ENCODE assay signal across 21 cellular contexts in the genomic region with DNA sequence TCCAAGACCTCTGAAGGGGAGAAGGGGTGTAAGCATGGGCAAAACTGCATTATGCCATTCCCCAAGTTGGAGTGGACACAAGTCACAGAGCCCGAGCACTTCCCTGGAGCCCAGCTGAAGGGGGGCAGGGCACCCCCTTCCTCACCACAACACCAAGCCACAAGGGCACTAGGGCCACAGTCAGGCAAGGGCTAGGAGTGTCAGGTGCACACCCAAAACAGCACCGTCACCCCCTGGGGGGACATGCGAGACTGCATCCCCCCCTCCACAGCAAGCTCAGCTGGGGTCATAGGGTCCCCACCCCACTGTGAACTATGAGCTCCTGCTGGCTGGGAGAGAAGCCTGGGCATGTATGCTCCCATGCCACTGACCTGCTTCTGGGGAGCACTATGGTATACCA.
A peak's percentile ranks its signal among the peaks of the same experiment; 100 is the strongest.
DNase-seq lines count a peak whose midpoint lies in the region; ATAC-seq, FAIRE-seq and TF ChIP-seq lines count a peak whose summit lies in the region.
"Had no signal": no experiment of that assay in that cellular context is flagged by ENCODE, and none has a peak within 500 bp of the region (broad histone marks: within the 10 kb centered on the region; RNA-seq: fewer than 3 reads in every experiment).

No MANE protein-coding gene starts in this region.

- in situ Hi-C loops in HepG2 (cut with HindIII; ENCODE audit: extremely low pct_ligation_motif_present, low pct_unique_long_range_greater_than_20kb): no loop called here

- no peaks in the 10 kb centered on the region for H3K27me3 ChIP-seq in right lobe of liver
- peaks cover 0 to 4% of the 10 kb centered on the region in 2 experiments; a peak in 2 of 5 replicates for H3K27me3 ChIP-seq in HepG2 (ENCODE audit: control insufficient read depth in 1 of 2, insufficient read depth in 2 of 2, low read length in 2 of 2)
- no peaks in the 10 kb centered on the region for H3K27me3 ChIP-seq in H1 (replicated peaks in 1 of 4; ENCODE audit: control insufficient read depth in 3 of 4, extremely low read depth in 1 of 4, insufficient read depth in 3 of 4, low read length in 3 of 4)
- no peaks in the 10 kb centered on the region for H3K27me3 ChIP-seq in lower lobe of right lung (ENCODE audit: low read depth)

- BruUV-seq in HepG2 (replicated peaks; lab: Mats Ljungman, UMichigan): no TSS peak

- no peak for TF ChIP-seq CTCF in right lobe of liver (IDR thresholded peaks at IDR 0.05)
- TF ChIP-seq CTCF in HepG2 (CRISPR knock-in tag; IDR thresholded peaks at IDR 0.05): no peak
- TF ChIP-seq CTCF in H1 (IDR thresholded peaks at IDR 0.05; ENCODE audit: control extremely low read depth in 1 of 3, insufficient read depth in 1 of 3, low read depth in 1 of 3, low read length in 3 of 3): no peak
- TF ChIP-seq CTCF in lower lobe of right lung (IDR thresholded peaks at IDR 0.05): no peak

- H3K4me3 ChIP-seq in right lobe of liver (no peak overlapping the region), HepG2 (replicated peaks in 1 of 3; ENCODE audit: insufficient read depth in 1 of 3, low read depth in 2 of 3, low read length in 3 of 3) (no peak overlapping the region), H1 (ENCODE audit: extremely low read depth in 1 of 4, insufficient read depth in 2 of 4, low read depth in 3 of 4, low read length in 4 of 4) (no peak overlapping the region), lower lobe of right lung (no peak overlapping the region)
- H3K4me3 ChIP-seq: GM23338, HAP-1 had no signal

- no peaks in the 10 kb centered on the region for H3K79me2 ChIP-seq in HepG2 (ENCODE audit: insufficient read depth, low read length)
- H3K79me2 ChIP-seq in H1 (ENCODE audit: control insufficient read depth in 1 of 2, insufficient read depth in 2 of 2, low read length in 2 of 2): no peaks in the 10 kb centered on the region

- no peaks in the 10 kb centered on the region; the same call in 1 of the 2 replicates for H3K23me2 ChIP-seq in H1 (ENCODE audit: low read depth, low read length)

- H3K27ac ChIP-seq in right lobe of liver: no peak overlapping the region
- no peak overlapping the region for H3K27ac ChIP-seq in HepG2 (ENCODE audit: extremely low read length, insufficient read depth, low read length)
- no peak overlapping the region for H3K27ac ChIP-seq in H1 (ENCODE audit: low read depth, low read length)
- H3K27ac ChIP-seq in lower lobe of right lung: no peak overlapping the region
- H3K27ac ChIP-seq: 22Rv1 had no signal

- POLR2A ChIA-PET in HepG2 (lab: Yijun Ruan, JAX): no interaction called here
- POLR2A ChIA-PET in H1 (lab: Charles Lee; ENCODE audit: partially characterized antibody): no interaction called here

- TF ChIP-seq POLR2A in right lobe of liver (IDR thresholded peaks at IDR 0.05) (no peak), HepG2 (IDR thresholded peaks at IDR 0.05; ENCODE audit: insufficient read depth in 1 of 2, low read depth in 2 of 2, low read length in 2 of 2) (no peak), H1 (IDR thresholded peaks at IDR 0.05; ENCODE audit: control extremely low read depth in 1 of 2, low read depth in 2 of 2, low read length in 2 of 2) (no peak)

- peak overlapping the region; percentile 66; the same call in 1 of the 2 replicates for H2BK5ac ChIP-seq in H1 (ENCODE audit: low read depth, low read length)

- H3K79me1 ChIP-seq in H1 (ENCODE audit: low read depth, low read length): no peaks in the 10 kb centered on the region

- 0 out of 2 replicates have a peak overlapping the region, but pooled peaks have one; percentile 72 for H2BK20ac ChIP-seq in H1 (ENCODE audit: low read length)

- H3K23ac ChIP-seq in H1 (ENCODE audit: insufficient read length): no peak overlapping the region

- H3K4me2 ChIP-seq in HepG2 (ENCODE audit: low read depth, low read length): no peak overlapping the region
- no peak overlapping the region for H3K4me2 ChIP-seq in H1 (ENCODE audit: insufficient read depth in 1 of 2, low read depth in 2 of 2, low read length in 2 of 2)
- H3K4me2 ChIP-seq: GM23338 had no signal

- peak overlapping the region; percentile 13 for H4K91ac ChIP-seq in H1 (replicated peaks; ENCODE audit: insufficient read length, low read length)

- intact Hi-C loops in right lobe of liver (cut with DNase I) (no loop called here), HepG2 (cut with micrococcal nuclease; ENCODE audit: unreplicated experiment) (no loop called here), posterior vena cava (cut with DNase I) (no loop called here), lower lobe of right lung (cut with DNase I) (no loop called here)

- no peak for TF ChIP-seq EP300 in HepG2 (IDR thresholded peaks at IDR 0.05; ENCODE audit: low read depth in 2 of 2, low read length in 2 of 2)
- TF ChIP-seq EP300 in HepG2 (CRISPR knock-in tag; IDR thresholded peaks at IDR 0.05; ENCODE audit: borderline replicate concordance): no peak
- TF ChIP-seq EP300 in H1 (IDR thresholded peaks at IDR 0.05; ENCODE audit: borderline replicate concordance in 1 of 2, low read depth in 2 of 2, low read length in 2 of 2): no peak

- no peak overlapping the region for H3K4ac ChIP-seq in H1 (replicated peaks; ENCODE audit: insufficient read length, low read depth, low read length)

- H4K20me1 ChIP-seq in HepG2 (ENCODE audit: insufficient read depth, low read length) (no peaks in the 10 kb centered on the region), H1 (replicated peaks in 1 of 2; ENCODE audit: control insufficient read depth in 1 of 2, insufficient read depth in 2 of 2, low read length in 2 of 2) (no peaks in the 10 kb centered on the region)

- no peak for TF ChIP-seq RAD21 in HepG2 (CRISPR knock-in tag; IDR thresholded peaks at IDR 0.05)
- no peak for TF ChIP-seq RAD21 in H1 (IDR thresholded peaks at IDR 0.05 in 1 of 2, conservative IDR thresholded peaks at IDR 0.05 in 1 of 2; ENCODE audit: low read depth in 2 of 2, low read length in 2 of 2)

- H2AFZ ChIP-seq in HepG2 (ENCODE audit: low read length) (no peak overlapping the region), H1 (ENCODE audit: low read length) (no peak overlapping the region)
- H2AFZ ChIP-seq: GM23338 had no signal

- no peak overlapping the region for H2BK120ac ChIP-seq in H1 (replicated peaks; ENCODE audit: low read depth, low read length)

- H3K4me1 ChIP-seq in right lobe of liver (no peaks in the 10 kb centered on the region), HepG2 (ENCODE audit: insufficient read depth, low read length) (peaks cover 9% of the 10 kb centered on the region; the same call in 1 of the 2 replicates), H1 (replicated peaks in 1 of 4; ENCODE audit: control insufficient read depth in 3 of 4, insufficient read depth in 4 of 4, low read length in 3 of 4) (peaks cover 0 to 3% (median 0%) of the 10 kb centered on the region in 4 experiments; a peak in 1 of 7 replicates), lower lobe of right lung (no peaks in the 10 kb centered on the region)
- H3K4me1 ChIP-seq: HAP-1 had no signal

- no peak overlapping the region for H3K14ac ChIP-seq in H1 (ENCODE audit: insufficient read length)

- ATAC-seq in right lobe of liver (no peak), HepG2 (no peak), SK-N-SH treated with all-trans-retinoic acid at 6 μM for 48 hours (no peak), lower lobe of right lung (no peak)
- ATAC-seq: GM23338 had no signal

- H3K56ac ChIP-seq in H1 (replicated peaks; ENCODE audit: insufficient read length, low read depth, low read length): no peak overlapping the region

- H3K36me3 ChIP-seq in right lobe of liver (no peaks in the 10 kb centered on the region), HepG2 (replicated peaks in 1 of 2; ENCODE audit: control insufficient read depth in 1 of 2, insufficient read depth in 2 of 2, low read length in 2 of 2) (no peaks in the 10 kb centered on the region), H1 (ENCODE audit: control insufficient read depth in 2 of 4, insufficient read depth in 4 of 4, low read length in 3 of 4) (no peaks in the 10 kb centered on the region), lower lobe of right lung (no peaks in the 10 kb centered on the region)
- H3K36me3 ChIP-seq: HAP-1 had no signal

- no peak overlapping the region for H4K8ac ChIP-seq in H1 (ENCODE audit: extremely low read depth, insufficient read depth, low read length)

- no peak overlapping the region for H2BK12ac ChIP-seq in H1 (ENCODE audit: low read depth, low read length)

- FAIRE-seq in HepG2 (lab: Jason Lieb, UNC) (no peak), H1 (lab: Jason Lieb, UNC) (no peak)
- FAIRE-seq: A204.1, GM12891, GM18507, H54 had no signal

- H4K5ac ChIP-seq in H1 (ENCODE audit: insufficient read length, low read depth, low read length): no peak overlapping the region

- H3K18ac ChIP-seq in H1 (ENCODE audit: extremely low read depth, low read length): no peak overlapping the region

- CTCF ChIA-PET in HepG2 (lab: Yijun Ruan, JAX; ENCODE audit: low intra/inter-chr PET ratio, low total read pairs): no interaction called here
- CTCF ChIA-PET in H1 (lab: Charles Lee; ENCODE audit: partially characterized antibody): interaction anchor here (1.3 to 1.7 kb wide), 4 partner anchors 114 to 1397 kb away, joined by 3 to 5 read pairs (median 4); no protein-coding TSS in a partner anchor

- H3K9ac ChIP-seq in HepG2 (ENCODE audit: insufficient read depth, low read depth, low read length) (no peak overlapping the region), H1 (replicated peaks in 1 of 4; ENCODE audit: extremely low read depth in 1 of 4, low read depth in 3 of 4, low read length in 3 of 4) (no peak overlapping the region)

- H2BK15ac ChIP-seq in H1 (ENCODE audit: low read length): no peak overlapping the region

- H3K9me3 ChIP-seq in right lobe of liver (no peaks in the 10 kb centered on the region), HepG2 (ENCODE audit: low read length) (no peaks in the 10 kb centered on the region), H1 (ENCODE audit: insufficient read depth in 2 of 2, low read depth in 1 of 2, low read length in 1 of 2) (no peaks in the 10 kb centered on the region), lower lobe of right lung (no peaks in the 10 kb centered on the region)
- H3K9me3 ChIP-seq: HAP-1 had no signal

- no peak overlapping the region for H2AK5ac ChIP-seq in H1 (ENCODE audit: low read depth, low read length)

- WGBS in right lobe of liver (ENCODE audit: insufficient coverage, low coverage, low lambda C conversion rate, missing lambda C conversion rate): no CpG with 5 or more reads among the region's 3 CpGs
- WGBS in HepG2 (ENCODE audit: low lambda C conversion rate): no CpG with 5 or more reads among the region's 3 CpGs
- WGBS in H1 (ENCODE audit: extremely low coverage in 1 of 2, insufficient coverage in 1 of 2, insufficient read length in 1 of 2, insufficient replicate concordance in 2 of 2, low coverage in 1 of 2, low lambda C conversion rate in 2 of 2, missing lambda C conversion rate in 1 of 2), 2 experiments: 94% methylated on average over 3 of the region's 3 CpGs; no CpG with 5 or more reads in 1 of the 2 experiments

- peak in 2 of 3 donors; percentile 6 to 30 for DNase-seq in right lobe of liver
- DNase-seq in HepG2 (ENCODE audit: low spot score): no peak
- DNase-seq in H1 (ENCODE audit: low read depth in 1 of 2, low spot score in 2 of 2): no peak
- peak; percentile 47 for DNase-seq in posterior vena cava (ENCODE audit: low spot score)
- DNase-seq in stimulated activated CD4-positive, alpha-beta T cell treated with anti-CD3 and anti-CD28 coated beads, Interleukin-15, amount 100 ng/mL, for 24 hours: no peak
- DNase-seq in lower lobe of right lung: no peak
- DNase-seq: C1 segment of cervical spinal cord; Calu3; CD4-positive, alpha-beta memory T cell; COR-L47; DMS53; DMS79 treated with DMSO at 0.1 percent for 48 hours; GF-D8 had no signal

TF ChIP-seq in SK-N-SH treated with all-trans-retinoic acid at 6 μM for 48 hours, 23 proteins besides CTCF, POLR2A, EP300 and RAD21 (continues in another document):
- no peak for TF ChIP-seq ZNF8 (CRISPR knock-in tag; IDR thresholded peaks at IDR 0.05)

Comparison
In these comparisons a context has a peak if more than half of its experiments do, and no peak if none do; other contexts are left out.
1. DNase-seq: peak in right lobe of liver (2 of 3) and posterior vena cava (single experiment); none in HepG2 (single experiment), H1 (0 of 2), stimulated activated CD4-positive, alpha-beta T cell treated with anti-CD3 and anti-CD28 coated beads, Interleukin-15, amount 100 ng/mL, for 24 hours (single experiment) and lower lobe of right lung (single experiment).